21 cellular contexts compared by ENCODE assay signal in the genomic region with DNA sequence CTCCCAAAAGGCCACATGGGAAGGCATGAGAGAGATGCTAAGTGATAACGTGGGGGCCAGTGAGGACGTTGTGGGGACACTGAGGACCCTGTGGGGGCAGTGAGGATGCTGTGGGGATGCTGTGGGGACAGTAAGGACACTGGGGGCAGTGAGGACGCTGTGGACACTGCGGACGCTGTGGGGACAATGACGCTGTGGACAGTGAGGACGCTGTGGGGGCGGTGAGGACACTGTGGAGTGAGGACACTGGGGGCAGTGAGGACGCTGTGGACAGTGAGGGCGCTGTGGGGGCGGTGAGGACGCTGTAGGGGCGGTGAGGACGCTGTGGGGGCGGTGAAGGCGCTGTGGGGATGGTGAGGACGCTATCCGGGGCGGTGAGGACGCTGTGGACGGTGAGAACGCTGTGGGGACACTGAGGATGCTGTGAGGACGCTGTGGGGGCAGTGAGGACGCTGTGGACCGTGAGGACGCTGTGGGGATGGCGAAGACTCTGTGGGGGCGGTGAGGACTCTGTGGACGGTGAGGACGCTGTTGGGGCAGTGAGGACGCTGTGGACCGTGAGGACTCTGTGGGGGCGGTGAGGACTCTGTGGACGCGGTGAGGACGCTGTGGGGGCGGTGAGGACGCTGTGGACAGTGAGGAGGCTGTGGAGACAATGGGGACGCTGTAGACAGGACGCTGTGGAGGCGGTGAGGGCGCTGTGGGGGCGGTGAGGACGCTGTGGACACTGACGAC. TPM values are rescaled to one million over a fixed set of nuclear protein-coding genes. Genes with fewer than 3 reads are reported as not detected.
DNase-seq lines count a peak whose midpoint lies in the region; ATAC-seq and TF ChIP-seq lines count a peak whose summit lies in the region.
"Had no signal": no experiment of that assay in that cellular context is flagged by ENCODE, and none has a peak within 500 bp of the region (broad histone marks: within the 10 kb centered on the region; RNA-seq: fewer than 3 reads in every experiment).

No MANE protein-coding gene starts in this region.

- H3K36me3 ChIP-seq in GM23338 (ENCODE audit: insufficient read depth) (no peaks in the 10 kb centered on the region), neural progenitor cell (no peaks in the 10 kb centered on the region), Karpas-422 (ENCODE audit: insufficient read depth, low read length) (no peaks in the 10 kb centered on the region)

- no peak overlapping the region for H3K27ac ChIP-seq in GM23338 (ENCODE audit: low read depth)
- no peak overlapping the region for H3K27ac ChIP-seq in neural progenitor cell
- no peak overlapping the region for H3K27ac ChIP-seq in Karpas-422 (ENCODE audit: low read length)
- H3K27ac ChIP-seq: testis had no signal

- H3K27me3 ChIP-seq in GM23338 (ENCODE audit: insufficient read depth) (peaks cover 74% of the 10 kb centered on the region), neural progenitor cell (peaks cover 100% of the 10 kb centered on the region), Karpas-422 (ENCODE audit: low read length) (no peaks in the 10 kb centered on the region)
- H3K27me3 ChIP-seq: testis had no signal

- H3K4me2 ChIP-seq in GM23338 (peak overlapping the region; percentile 88; the same call in 1 of the 2 replicates), neural progenitor cell (no peak overlapping the region), Karpas-422 (ENCODE audit: low read depth, low read length, poor library complexity, severe bottlenecking) (no peak overlapping the region)

- no peak for ATAC-seq in GM23338
- no peak for ATAC-seq in T-helper 17 cell
- ATAC-seq in GM21390 (IDR thresholded peaks at IDR 0.05; ENCODE audit: unreplicated experiment) = no peak
- no peak for ATAC-seq in HG03469 (IDR thresholded peaks at IDR 0.05; ENCODE audit: unreplicated experiment)

- H3K27ac Mint-ChIP-seq in GM23338 = no peak overlapping the region
- no peak overlapping the region for H3K27ac Mint-ChIP-seq in T-helper 17 cell
- H3K27ac Mint-ChIP-seq in endothelial cell (ENCODE audit: unreplicated experiment) = peak overlapping the region; percentile 59
- H3K27ac Mint-ChIP-seq in neural progenitor cell = peak overlapping the region; percentile 37
- H3K27ac Mint-ChIP-seq: CD4-positive, alpha-beta T cell had no signal

- no peak overlapping the region for H3K9ac ChIP-seq in neural progenitor cell
- H3K9ac ChIP-seq in Karpas-422 (ENCODE audit: low read length) = no peak overlapping the region

- H3K9me2 ChIP-seq in GM23338 (ENCODE audit: insufficient read depth) (no peaks in the 10 kb centered on the region), Karpas-422 (replicated peaks; ENCODE audit: insufficient read depth, low read length) (no peaks in the 10 kb centered on the region)

- H3K4me3 ChIP-seq in GM23338 (peak overlapping the region; percentile 59), neural progenitor cell (no peak overlapping the region), Karpas-422 (ENCODE audit: low read length) (no peak overlapping the region)
- H3K4me3 ChIP-seq: testis had no signal

- H4K20me1 ChIP-seq in GM23338 (replicated peaks; ENCODE audit: insufficient read depth) (peaks cover 7% of the 10 kb centered on the region), neural progenitor cell (ENCODE audit: low read depth) (peaks cover 42% of the 10 kb centered on the region), Karpas-422 (ENCODE audit: insufficient read depth, low read depth, low read length) (no peaks in the 10 kb centered on the region)

- H3K36me3 Mint-ChIP-seq in GM23338 (ENCODE audit: low read depth) (peaks cover 9% of the 10 kb centered on the region), T-helper 17 cell (ENCODE audit: low read depth) (peaks cover 8% of the 10 kb centered on the region), endothelial cell (ENCODE audit: low read depth, unreplicated experiment) (peaks cover 17% of the 10 kb centered on the region), neural progenitor cell (peaks cover 17% of the 10 kb centered on the region)
- H3K36me3 Mint-ChIP-seq: activated naive CD4-positive, alpha-beta T cell treated with anti-CD3 and anti-CD28 coated beads, Interleukin-2, amount 50 U/mL, for 72 hours had no signal

- 0 out of 2 replicates have a peak, but pooled peaks cover 7% of the 10 kb centered on the region for H3F3A ChIP-seq in GM23338 (replicated peaks; ENCODE audit: low read depth)
- H3F3A ChIP-seq in neural progenitor cell (ENCODE audit: low read depth) = peaks cover 19% of the 10 kb centered on the region

- H3K9me3 ChIP-seq in T-helper 17 cell (ENCODE audit: control insufficient read depth, low read length, poor library complexity, severe bottlenecking) = no peaks in the 10 kb centered on the region
- H3K9me3 ChIP-seq in neural progenitor cell (ENCODE audit: low read depth) = no peaks in the 10 kb centered on the region
- no peaks in the 10 kb centered on the region for H3K9me3 ChIP-seq in Karpas-422 (ENCODE audit: low read length)
- H3K9me3 ChIP-seq: testis had no signal

- peaks cover 16% of the 10 kb centered on the region for H3K9me3 Mint-ChIP-seq in GM23338
- H3K9me3 Mint-ChIP-seq in endothelial cell (ENCODE audit: unreplicated experiment) = no peaks in the 10 kb centered on the region
- H3K9me3 Mint-ChIP-seq in neural progenitor cell = peaks cover 25% of the 10 kb centered on the region
- H3K9me3 Mint-ChIP-seq: activated naive CD4-positive, alpha-beta T cell treated with anti-CD3 and anti-CD28 coated beads, Interleukin-2, amount 50 U/mL, for 72 hours; activated T-cell treated with anti-CD3 and anti-CD28 coated beads, Interleukin-2, amount 50 U/mL, for 4 hours; CD4-positive, alpha-beta T cell; neural crest cell had no signal

- H3K4me3 Mint-ChIP-seq in GM23338 (peak overlapping the region; percentile 58), T-helper 17 cell (peak overlapping the region; percentile 73), endothelial cell (ENCODE audit: unreplicated experiment) (peak overlapping the region; percentile 59), neural progenitor cell (peak overlapping the region; percentile 80)
- H3K4me3 Mint-ChIP-seq: activated T-cell treated with anti-CD3 and anti-CD28 coated beads, Interleukin-2, amount 50 U/mL, for 4 hours; CD4-positive, alpha-beta T cell; neural crest cell had no signal

- peaks cover 5% of the 10 kb centered on the region; the same call in 1 of the 2 replicates for H3K4me1 ChIP-seq in GM23338 (ENCODE audit: insufficient read depth)
- peaks cover 26% of the 10 kb centered on the region for H3K4me1 ChIP-seq in neural progenitor cell
- H3K4me1 ChIP-seq in Karpas-422 (ENCODE audit: low read length) = no peaks in the 10 kb centered on the region
- H3K4me1 ChIP-seq: testis had no signal

- H3K27me3 Mint-ChIP-seq in GM23338 (ENCODE audit: insufficient read depth, low read depth, poor library complexity) (peaks cover 93% of the 10 kb centered on the region), T-helper 17 cell (peaks cover 42% of the 10 kb centered on the region), endothelial cell (ENCODE audit: unreplicated experiment) (peaks cover 41% of the 10 kb centered on the region), neural progenitor cell (ENCODE audit: insufficient read depth, low read depth) (peaks cover 76% of the 10 kb centered on the region)

- H3K79me2 ChIP-seq in GM23338 (replicated peaks; ENCODE audit: insufficient read depth) = no peaks in the 10 kb centered on the region
- no peaks in the 10 kb centered on the region for H3K79me2 ChIP-seq in neural progenitor cell (ENCODE audit: low read depth)
- no peaks in the 10 kb centered on the region for H3K79me2 ChIP-seq in Karpas-422 (ENCODE audit: low read length)

- H3K4me1 Mint-ChIP-seq in GM23338 (peaks cover 22% of the 10 kb centered on the region), T-helper 17 cell (peaks cover 2% of the 10 kb centered on the region), endothelial cell (ENCODE audit: unreplicated experiment) (peaks cover 20% of the 10 kb centered on the region), neural progenitor cell (peaks cover 24% of the 10 kb centered on the region)

- no peak for DNase-seq in GM23338 (ENCODE audit: low spot score)
- no peak for DNase-seq in T-helper 17 cell
- no peak for DNase-seq in endothelial cell (ENCODE audit: low spot score)
- DNase-seq in neural progenitor cell (ENCODE audit: low spot score) = no peak
- no peak for DNase-seq in Karpas-422
- DNase-seq: activated CD4-positive, CD25-positive, alpha-beta regulatory T cell; activated T-cell treated with anti-CD3 and anti-CD28 coated beads, Interleukin-2, amount 50 U/mL, for 4 hours; CD4-positive, alpha-beta T cell; effector memory CD4-positive, alpha-beta T cell; HCEC 1CT; KG1; left cardiac atrium; NCI-H1694 treated with DMSO at 0.1 percent for 48 hours; NCI-H2171 treated with DMSO at 0.1 percent for 48 hours; NCI-H526 treated with DMSO at 0.1 percent for 48 hours; testis had no signal

- H2AFZ ChIP-seq in GM23338 (no peak overlapping the region), neural progenitor cell (replicated peaks) (no peak overlapping the region), Karpas-422 (ENCODE audit: low read length) (no peak overlapping the region)

- TF ChIP-seq CTCF in GM23338 (conservative IDR thresholded peaks at IDR 0.05; ENCODE audit: low read depth in 2 of 2) (no peak), endothelial cell (IDR thresholded peaks at IDR 0.05; ENCODE audit: unreplicated experiment) (no peak), neural progenitor cell (IDR thresholded peaks at IDR 0.05) (no peak)

TF ChIP-seq in GM23338, 12 proteins besides CTCF, POLR2A, EP300 and RAD21 (continues in another document):
- no peak for TF ChIP-seq CREB1 (CRISPR knock-in tag; IDR thresholded peaks at IDR 0.05; ENCODE audit: low read depth)

RNA-seq across cellular contexts. Expression of a gene that starts 1.8 kb away (rescaled TPM):
- 1.3 TPM in 1 of 2 replicates, not detected in the other for total RNA-seq in GM23338 (2014; rRNA removed; shearing (Covaris generic))
- polyA plus RNA-seq in GM23338 (2016; fragmentation: Nextera tagmentation; extraction: Ambion mirVana) = 0.53 and 1.1 TPM in 2 replicates
- 100 to 1,000 TPM in 1 of 2 donors, 1 to 10 TPM in 1; 3.5 to 113 TPM for total RNA-seq in T-helper 17 cell
- total RNA-seq in endothelial cell (ENCODE audit: unreplicated experiment) = not detected
- total RNA-seq in neural progenitor cell (ENCODE audit: low replicate concordance) = 1.2 TPM in 1 of 2 replicates, not detected in the other
- total RNA-seq in Karpas-422 (2014; rRNA removed; shearing (Covaris generic); ENCODE audit: low replicate concordance) = not detected in 2 replicates
- total RNA-seq: activated naive CD4-positive, alpha-beta T cell treated with anti-CD3 and anti-CD28 coated beads, Interleukin-2, amount 50 U/mL, for 72 hours; left cardiac atrium had no signal

RNA-seq across cellular contexts. Expression of a gene that starts 10.8 kb away (rescaled TPM):
- total RNA-seq in GM23338 (2014; rRNA removed; shearing (Covaris generic)) = 7.7 and 17.2 TPM in 2 replicates
- 4.3 and 5.6 TPM in 2 replicates for polyA plus RNA-seq in GM23338 (2016; fragmentation: Nextera tagmentation; extraction: Ambion mirVana)
- 10 to 100 TPM in 1 of 2 donors, 1 to 10 TPM in 1; 2.8 to 54.7 TPM for total RNA-seq in T-helper 17 cell
- total RNA-seq in endothelial cell (ENCODE audit: unreplicated experiment) = 2.3 TPM
- 5.0 and 8.2 TPM in 2 replicates for total RNA-seq in neural progenitor cell (ENCODE audit: low replicate concordance)
- not detected in 2 replicates for total RNA-seq in Karpas-422 (2014; rRNA removed; shearing (Covaris generic); ENCODE audit: low replicate concordance)

RNA-seq across cellular contexts. Expression of a gene that starts 35.5 kb away (rescaled TPM):
- total RNA-seq in GM23338 (2014; rRNA removed; shearing (Covaris generic)) = 0.23 and 0.66 TPM in 2 replicates
- 0.19 TPM in 2 replicates for polyA plus RNA-seq in GM23338 (2016; fragmentation: Nextera tagmentation; extraction: Ambion mirVana)
- total RNA-seq in T-helper 17 cell (not detected), endothelial cell (ENCODE audit: unreplicated experiment) (0.56 TPM), neural progenitor cell (ENCODE audit: low replicate concordance) (0.06 TPM in 1 of 2 replicates, not detected in the other)
- not detected in 2 replicates for total RNA-seq in Karpas-422 (2014; rRNA removed; shearing (Covaris generic); ENCODE audit: low replicate concordance)
- total RNA-seq: activated CD8-positive, alpha-beta memory T cell treated with anti-CD3 and anti-CD28 coated beads for 36 hours; activated naive CD4-positive, alpha-beta T cell treated with anti-CD3 and anti-CD28 coated beads, Interleukin-2, amount 50 U/mL, for 72 hours; activated T-cell treated with anti-CD3 and anti-CD28 coated beads, Interleukin-2, amount 50 U/mL, for 4 hours; CD4-positive, alpha-beta T cell; neural crest cell had no signal

Comparison
In these comparisons a context has a peak if more than half of its experiments do, and no peak if none do; other contexts are left out.
1. H3K27ac Mint-ChIP-seq: peak in endothelial cell (single experiment) and neural progenitor cell (single experiment); none in GM23338 (single experiment) and T-helper 17 cell (single experiment).
2. Peak in every context shown above with its lines, with median percentiles within 50 percentile points of each other: H3K4me3 Mint-ChIP-seq.